Comparison of ENCODE assay signal across 1 cellular context in the genomic region with DNA sequence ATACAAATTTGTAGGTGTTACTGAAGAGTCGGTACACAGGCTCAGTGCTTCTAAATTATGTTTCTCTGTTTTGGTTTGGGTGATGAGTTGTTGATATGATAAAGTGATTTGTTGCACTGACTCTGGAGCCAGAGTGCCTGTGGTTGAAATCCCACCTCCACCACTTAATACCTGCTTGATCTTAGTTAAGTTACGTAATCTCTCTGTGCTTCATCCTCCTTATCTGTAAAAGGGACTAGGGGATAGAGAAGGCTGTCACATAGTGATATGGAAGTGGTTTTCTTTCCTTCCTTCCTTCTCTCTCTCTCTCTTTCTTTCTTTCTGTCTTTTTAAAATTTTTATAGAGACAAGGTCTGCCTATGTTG.
TF ChIP-seq lines count a peak whose summit lies in the region.

No MANE protein-coding gene starts in this region.

TF ChIP-seq in liver, 16 proteins besides CTCF, POLR2A, EP300 and RAD21 (continued from another document):
- TF ChIP-seq, protein P1, sequence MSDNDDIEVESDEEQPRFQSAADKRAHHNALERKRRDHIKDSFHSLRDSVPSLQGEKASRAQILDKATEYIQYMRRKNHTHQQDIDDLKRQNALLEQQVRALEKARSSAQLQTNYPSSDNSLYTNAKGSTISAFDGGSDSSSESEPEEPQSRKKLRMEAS (IDR thresholded peaks at IDR 0.05) = no peak
- TF ChIP-seq TAF1 (conservative IDR thresholded peaks at IDR 0.05) (no peak), FOXA2 (IDR thresholded peaks at IDR 0.05) (no peak), JUND (IDR thresholded peaks at IDR 0.05) (no peak), RXRA (IDR thresholded peaks at IDR 0.05) (no peak), NR2F2 (IDR thresholded peaks at IDR 0.05) (no peak), SP1 (IDR thresholded peaks at IDR 0.05) (no peak), GABPA (IDR thresholded peaks at IDR 0.05 in 1 of 2, conservative IDR thresholded peaks at IDR 0.05 in 1 of 2) (no peak), HNF4G (IDR thresholded peaks at IDR 0.05) (no peak)
